1 cellular context compared by ENCODE assay signal in the genomic region with DNA sequence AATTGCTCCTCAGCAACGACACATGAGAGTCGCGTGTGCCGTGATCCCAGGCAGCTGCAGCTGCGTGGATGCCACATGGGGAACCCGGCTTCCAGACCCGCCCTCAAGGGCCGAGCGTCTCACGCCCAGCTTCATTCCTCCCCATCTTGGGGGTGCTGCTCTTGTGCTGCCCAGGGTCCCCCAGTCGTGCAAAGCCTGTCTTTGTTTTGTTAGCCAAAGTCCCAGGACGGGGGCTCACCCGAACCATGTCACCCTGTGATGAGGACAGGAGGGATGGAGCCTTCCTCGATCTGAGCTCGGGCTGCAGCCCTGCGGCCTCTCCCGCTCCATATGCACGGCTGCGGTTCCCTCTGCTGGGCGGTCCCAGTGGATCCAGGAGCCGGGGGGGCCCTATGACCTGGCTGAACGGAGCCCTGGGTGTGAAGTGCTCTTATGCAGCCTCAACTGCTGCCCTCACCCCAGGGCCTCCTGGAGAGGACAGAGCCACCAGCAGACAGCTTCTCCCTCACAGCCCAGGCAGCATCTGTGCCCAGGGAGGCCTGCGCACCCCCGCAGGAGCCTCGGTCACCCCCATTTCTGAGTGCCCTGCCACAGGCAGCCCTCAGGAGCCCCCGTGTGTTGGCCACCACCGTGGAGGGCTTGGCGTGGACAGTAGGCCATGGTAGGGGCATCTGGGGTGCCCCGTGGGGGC.
TF ChIP-seq lines count a peak whose summit lies in the region.

No MANE protein-coding gene starts in this region.

TF ChIP-seq in WTC11, 78 proteins besides CTCF, POLR2A, EP300 and RAD21 (continued from another document):
- TF ChIP-seq ZBTB21 (CRISPR knock-in tag; IDR thresholded peaks at IDR 0.05; ENCODE audit: borderline replicate concordance) = no peak
- TF ChIP-seq, protein P1, sequence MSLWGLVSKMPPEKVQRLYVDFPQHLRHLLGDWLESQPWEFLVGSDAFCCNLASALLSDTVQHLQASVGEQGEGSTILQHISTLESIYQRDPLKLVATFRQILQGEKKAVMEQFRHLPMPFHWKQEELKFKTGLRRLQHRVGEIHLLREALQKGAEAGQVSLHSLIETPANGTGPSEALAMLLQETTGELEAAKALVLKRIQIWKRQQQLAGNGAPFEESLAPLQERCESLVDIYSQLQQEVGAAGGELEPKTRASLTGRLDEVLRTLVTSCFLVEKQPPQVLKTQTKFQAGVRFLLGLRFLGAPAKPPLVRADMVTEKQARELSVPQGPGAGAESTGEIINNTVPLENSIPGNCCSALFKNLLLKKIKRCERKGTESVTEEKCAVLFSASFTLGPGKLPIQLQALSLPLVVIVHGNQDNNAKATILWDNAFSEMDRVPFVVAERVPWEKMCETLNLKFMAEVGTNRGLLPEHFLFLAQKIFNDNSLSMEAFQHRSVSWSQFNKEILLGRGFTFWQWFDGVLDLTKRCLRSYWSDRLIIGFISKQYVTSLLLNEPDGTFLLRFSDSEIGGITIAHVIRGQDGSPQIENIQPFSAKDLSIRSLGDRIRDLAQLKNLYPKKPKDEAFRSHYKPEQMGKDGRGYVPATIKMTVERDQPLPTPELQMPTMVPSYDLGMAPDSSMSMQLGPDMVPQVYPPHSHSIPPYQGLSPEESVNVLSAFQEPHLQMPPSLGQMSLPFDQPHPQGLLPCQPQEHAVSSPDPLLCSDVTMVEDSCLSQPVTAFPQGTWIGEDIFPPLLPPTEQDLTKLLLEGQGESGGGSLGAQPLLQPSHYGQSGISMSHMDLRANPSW (CRISPR knock-in tag; conservative IDR thresholded peaks at IDR 0.05; ENCODE audit: low read depth) = no peak
- TF ChIP-seq GABPB1 (CRISPR knock-in tag; IDR thresholded peaks at IDR 0.05) = no peak
- TF ChIP-seq ERG (CRISPR knock-in tag; IDR thresholded peaks at IDR 0.05) = no peak
- TF ChIP-seq ZNF532 (CRISPR knock-in tag; IDR thresholded peaks at IDR 0.05; ENCODE audit: borderline replicate concordance) = no peak
- TF ChIP-seq USF2 (CRISPR knock-in tag; IDR thresholded peaks at IDR 0.05) = no peak
- TF ChIP-seq TP53 (CRISPR knock-in tag; IDR thresholded peaks at IDR 0.05) = no peak
- TF ChIP-seq ZNF263 (CRISPR knock-in tag; IDR thresholded peaks at IDR 0.05; ENCODE audit: low read depth) = no peak
- no peak for TF ChIP-seq FOXP1 (CRISPR knock-in tag; IDR thresholded peaks at IDR 0.05; ENCODE audit: borderline replicate concordance)
- no peak for TF ChIP-seq CREB1 (CRISPR knock-in tag; IDR thresholded peaks at IDR 0.05)
- TF ChIP-seq, protein P2, sequence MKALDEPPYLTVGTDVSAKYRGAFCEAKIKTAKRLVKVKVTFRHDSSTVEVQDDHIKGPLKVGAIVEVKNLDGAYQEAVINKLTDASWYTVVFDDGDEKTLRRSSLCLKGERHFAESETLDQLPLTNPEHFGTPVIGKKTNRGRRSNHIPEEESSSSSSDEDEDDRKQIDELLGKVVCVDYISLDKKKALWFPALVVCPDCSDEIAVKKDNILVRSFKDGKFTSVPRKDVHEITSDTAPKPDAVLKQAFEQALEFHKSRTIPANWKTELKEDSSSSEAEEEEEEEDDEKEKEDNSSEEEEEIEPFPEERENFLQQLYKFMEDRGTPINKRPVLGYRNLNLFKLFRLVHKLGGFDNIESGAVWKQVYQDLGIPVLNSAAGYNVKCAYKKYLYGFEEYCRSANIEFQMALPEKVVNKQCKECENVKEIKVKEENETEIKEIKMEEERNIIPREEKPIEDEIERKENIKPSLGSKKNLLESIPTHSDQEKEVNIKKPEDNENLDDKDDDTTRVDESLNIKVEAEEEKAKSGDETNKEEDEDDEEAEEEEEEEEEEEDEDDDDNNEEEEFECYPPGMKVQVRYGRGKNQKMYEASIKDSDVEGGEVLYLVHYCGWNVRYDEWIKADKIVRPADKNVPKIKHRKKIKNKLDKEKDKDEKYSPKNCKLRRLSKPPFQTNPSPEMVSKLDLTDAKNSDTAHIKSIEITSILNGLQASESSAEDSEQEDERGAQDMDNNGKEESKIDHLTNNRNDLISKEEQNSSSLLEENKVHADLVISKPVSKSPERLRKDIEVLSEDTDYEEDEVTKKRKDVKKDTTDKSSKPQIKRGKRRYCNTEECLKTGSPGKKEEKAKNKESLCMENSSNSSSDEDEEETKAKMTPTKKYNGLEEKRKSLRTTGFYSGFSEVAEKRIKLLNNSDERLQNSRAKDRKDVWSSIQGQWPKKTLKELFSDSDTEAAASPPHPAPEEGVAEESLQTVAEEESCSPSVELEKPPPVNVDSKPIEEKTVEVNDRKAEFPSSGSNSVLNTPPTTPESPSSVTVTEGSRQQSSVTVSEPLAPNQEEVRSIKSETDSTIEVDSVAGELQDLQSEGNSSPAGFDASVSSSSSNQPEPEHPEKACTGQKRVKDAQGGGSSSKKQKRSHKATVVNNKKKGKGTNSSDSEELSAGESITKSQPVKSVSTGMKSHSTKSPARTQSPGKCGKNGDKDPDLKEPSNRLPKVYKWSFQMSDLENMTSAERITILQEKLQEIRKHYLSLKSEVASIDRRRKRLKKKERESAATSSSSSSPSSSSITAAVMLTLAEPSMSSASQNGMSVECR (CRISPR knock-in tag; IDR thresholded peaks at IDR 0.05; ENCODE audit: borderline replicate concordance) = no peak
- TF ChIP-seq E2F1 (CRISPR knock-in tag; IDR thresholded peaks at IDR 0.05) = no peak
- TF ChIP-seq, protein P3, sequence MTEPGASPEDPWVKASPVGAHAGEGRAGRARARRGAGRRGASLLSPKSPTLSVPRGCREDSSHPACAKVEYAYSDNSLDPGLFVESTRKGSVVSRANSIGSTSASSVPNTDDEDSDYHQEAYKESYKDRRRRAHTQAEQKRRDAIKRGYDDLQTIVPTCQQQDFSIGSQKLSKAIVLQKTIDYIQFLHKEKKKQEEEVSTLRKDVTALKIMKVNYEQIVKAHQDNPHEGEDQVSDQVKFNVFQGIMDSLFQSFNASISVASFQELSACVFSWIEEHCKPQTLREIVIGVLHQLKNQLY (CRISPR knock-in tag; IDR thresholded peaks at IDR 0.05) = no peak
- TF ChIP-seq PRRX2 (CRISPR knock-in tag; IDR thresholded peaks at IDR 0.05) = no peak
- TF ChIP-seq CDX4 (CRISPR knock-in tag; IDR thresholded peaks at IDR 0.05; ENCODE audit: borderline replicate concordance) = no peak
TF ChIP-seq in WTC11: peak in this region for 0.
